In the genomic region with DNA sequence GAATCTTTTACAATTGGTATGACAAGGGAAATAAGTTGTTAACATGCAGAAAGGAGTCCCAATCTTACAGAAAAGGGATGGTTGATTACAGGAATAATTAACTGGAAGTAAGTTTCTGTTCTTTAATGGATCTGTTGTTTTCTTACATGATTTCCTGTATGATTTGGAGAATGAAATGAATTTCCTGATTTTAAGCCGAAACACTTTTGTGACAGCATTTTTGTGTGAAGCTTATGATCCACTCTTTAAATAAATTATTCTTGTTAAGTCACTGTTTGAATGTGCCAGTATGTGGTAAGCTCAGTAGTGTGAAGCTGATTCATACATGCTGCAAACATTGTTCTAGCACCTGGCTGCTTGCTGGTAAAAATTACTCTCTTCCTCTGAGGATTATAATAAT, we compare ENCODE assay signal across 14 cellular contexts.
"Had no signal": no experiment of that assay in that cellular context is flagged by ENCODE, and none has a peak within 500 bp of the region (broad histone marks: within the 10 kb centered on the region; RNA-seq: fewer than 3 reads in every experiment).

No MANE protein-coding gene starts in this region.

- H3K36me3 ChIP-seq: colonic mucosa, esophagus muscularis mucosa, ovary, sigmoid colon, spleen, stomach, thoracic aorta had no signal

- H3K36me3 Mint-ChIP-seq: activated naive CD8-positive, alpha-beta T cell treated with anti-CD3 and anti-CD28 coated beads for 36 hours had no signal

- H3K27ac ChIP-seq: body of pancreas, colonic mucosa, esophagus muscularis mucosa, ovary, sigmoid colon, spleen, stomach, thoracic aorta had no signal

- ATAC-seq: body of pancreas had no signal

- H3K4me1 ChIP-seq: body of pancreas, colonic mucosa, esophagus muscularis mucosa, sigmoid colon, spleen, stomach had no signal

- H3K9me3 ChIP-seq: body of pancreas, colonic mucosa, esophagus muscularis mucosa, ovary, thoracic aorta had no signal

- H3K27ac Mint-ChIP-seq: activated CD4-positive, alpha-beta T cell treated with anti-CD3 and anti-CD28 coated beads, Interleukin-2, amount 10 ng/mL, durations not matched to agents 7 days and 5 days; activated naive CD8-positive, alpha-beta T cell treated with anti-CD3 and anti-CD28 coated beads for 36 hours had no signal

- H3K4me3 ChIP-seq: body of pancreas, colonic mucosa, esophagus muscularis mucosa, ovary, sigmoid colon, spleen, stomach, thoracic aorta had no signal

- H3K27me3 Mint-ChIP-seq: activated CD4-positive, alpha-beta T cell treated with anti-CD3 and anti-CD28 coated beads, Interleukin-2, amount 10 ng/mL, durations not matched to agents 7 days and 5 days; activated naive CD8-positive, alpha-beta T cell treated with anti-CD3 and anti-CD28 coated beads for 36 hours had no signal

- H3K4me3 Mint-ChIP-seq: activated CD4-positive, alpha-beta T cell treated with anti-CD3 and anti-CD28 coated beads, Interleukin-2, amount 10 ng/mL, durations not matched to agents 7 days and 5 days; activated naive CD8-positive, alpha-beta T cell treated with anti-CD3 and anti-CD28 coated beads for 36 hours had no signal

- DNase-seq: activated CD4-positive, alpha-beta T cell treated with anti-CD3 and anti-CD28 coated beads, Interleukin-2, amount 10 ng/mL, durations not matched to agents 7 days and 5 days; activated naive CD8-positive, alpha-beta T cell treated with anti-CD3 and anti-CD28 coated beads for 36 hours; amygdala; body of pancreas; central memory CD4-positive, alpha-beta T cell; colonic mucosa; glutamatergic neuron; ovary; sigmoid colon; spleen; stomach; T-helper 9 cell had no signal

- H3K4me1 Mint-ChIP-seq: activated CD4-positive, alpha-beta T cell treated with anti-CD3 and anti-CD28 coated beads, Interleukin-2, amount 10 ng/mL, durations not matched to agents 7 days and 5 days; activated naive CD8-positive, alpha-beta T cell treated with anti-CD3 and anti-CD28 coated beads for 36 hours had no signal

- H3K27me3 ChIP-seq: body of pancreas, colonic mucosa, esophagus muscularis mucosa, ovary, sigmoid colon, spleen, stomach had no signal
